Comparison of ENCODE assay signal across 13 cellular contexts in genomic region chr9:20358201-20358600, GRCh38.
DNase-seq lines count a peak whose midpoint lies in the region; ATAC-seq lines count a peak whose summit lies in the region.
"Had no signal": no experiment of that assay in that cellular context is flagged by ENCODE, and none has a peak within 500 bp of the region (broad histone marks: within the 10 kb centered on the region; RNA-seq: fewer than 3 reads in every experiment).

No MANE protein-coding gene starts in this region.

- no peak overlapping the region for H3K23ac ChIP-seq in neuronal stem cell (ENCODE audit: low read depth, low read length, poor library complexity)

- H2BK15ac ChIP-seq in neuronal stem cell (ENCODE audit: low read length), result no peak overlapping the region

- H3K9me3 Mint-ChIP-seq in activated T-helper 17 cell treated with anti-CD3 and anti-CD28 coated beads, Interleukin-2, amount 50 U/mL, for 72 hours, result no peaks in the 10 kb centered on the region

- peaks cover 67% of the 10 kb centered on the region for H3K36me3 Mint-ChIP-seq in activated T-helper 17 cell treated with anti-CD3 and anti-CD28 coated beads, Interleukin-2, amount 50 U/mL, for 72 hours (ENCODE audit: low read depth)

- no peak overlapping the region for H2BK5ac ChIP-seq in neuronal stem cell (ENCODE audit: low read length)

- peaks cover 0 to 5% of the 10 kb centered on the region in 2 donors for H3K36me3 ChIP-seq in neuronal stem cell (replicated peaks in 1 of 2; ENCODE audit: control insufficient read depth in 2 of 2, insufficient read depth in 2 of 2, low read length in 2 of 2)
- H3K36me3 ChIP-seq: BLaER1 treated with 17β-estradiol and CSF1 and Interleukin-3, amounts not matched to agents 10 nM and 100 nM had no signal

- ATAC-seq in activated T-helper 17 cell treated with anti-CD3 and anti-CD28 coated beads, Interleukin-2, amount 50 U/mL, for 72 hours (replicated peaks), result peak; percentile 64
- ATAC-seq in HG03521 (IDR thresholded peaks at IDR 0.05; ENCODE audit: unreplicated experiment) (no peak), HG03025 (IDR thresholded peaks at IDR 0.05; ENCODE audit: low FRiP score, unreplicated experiment) (no peak)
- ATAC-seq: heart right ventricle had no signal

- no peak overlapping the region for H3K27ac ChIP-seq in neuronal stem cell (replicated peaks; ENCODE audit: low read length)
- H3K27ac ChIP-seq: BLaER1 treated with 17β-estradiol and CSF1 and Interleukin-3, amounts not matched to agents 10 nM and 100 nM had no signal

- no peak overlapping the region for H2AK5ac ChIP-seq in neuronal stem cell (ENCODE audit: low read depth, low read length)

- H3K18ac ChIP-seq in neuronal stem cell (ENCODE audit: low read length), result no peak overlapping the region

- H3K4me2 ChIP-seq in neuronal stem cell (ENCODE audit: insufficient read depth, low read length, poor library complexity, severe bottlenecking), result no peak overlapping the region
- H3K4me2 ChIP-seq: BLaER1 treated with 17β-estradiol and CSF1 and Interleukin-3, amounts not matched to agents 10 nM and 100 nM had no signal

- peaks cover 4 to 6% of the 10 kb centered on the region in 2 donors for H3K4me1 ChIP-seq in neuronal stem cell (ENCODE audit: control insufficient read depth in 2 of 2, insufficient read depth in 1 of 2, low read depth in 1 of 2, low read length in 2 of 2)
- H3K4me1 ChIP-seq: BLaER1 treated with 17β-estradiol and CSF1 and Interleukin-3, amounts not matched to agents 10 nM and 100 nM had no signal

- H3K27ac Mint-ChIP-seq in activated T-helper 17 cell treated with anti-CD3 and anti-CD28 coated beads, Interleukin-2, amount 50 U/mL, for 72 hours, result peak overlapping the region; percentile 78

- DNase-seq in stimulated activated CD4-positive, alpha-beta T cell treated with anti-CD3 and anti-CD28 coated beads, Interleukin-4, amount 100 ng/mL, for 24 hours, result peak; percentile 26
- DNase-seq in stimulated activated CD4-positive, alpha-beta T cell treated with anti-CD3 and anti-CD28 coated beads, Interleukin-2, amount 100 ng/mL, for 24 hours, result no peak
- DNase-seq in iris pigment epithelial cell (ENCODE audit: low read depth) (peak; percentile 94), neuronal stem cell (ENCODE audit: low spot score) (no peak), CD1c-positive myeloid dendritic cell (ENCODE audit: extremely low spot score) (no peak)
- DNase-seq: cerebellar nuclear complex, heart right ventricle, NCI-H1048, NCI-H82 had no signal

- H3K79me1 ChIP-seq in neuronal stem cell (ENCODE audit: low read depth, low read length), result no peaks in the 10 kb centered on the region

- H3K9ac ChIP-seq in neuronal stem cell (ENCODE audit: low read depth, low read length, poor library complexity), result no peak overlapping the region
- H3K9ac ChIP-seq: BLaER1 treated with 17β-estradiol and CSF1 and Interleukin-3, amounts not matched to agents 10 nM and 100 nM had no signal

- H3K4me1 Mint-ChIP-seq in activated T-helper 17 cell treated with anti-CD3 and anti-CD28 coated beads, Interleukin-2, amount 50 U/mL, for 72 hours, result peaks cover 32% of the 10 kb centered on the region

- H4K8ac ChIP-seq in neuronal stem cell (ENCODE audit: low read depth, low read length), result no peak overlapping the region

- H2AFZ ChIP-seq in neuronal stem cell (ENCODE audit: low read length), result no peak overlapping the region

- H3K14ac ChIP-seq in neuronal stem cell (ENCODE audit: low read length), result no peak overlapping the region

- no peaks in the 10 kb centered on the region for H3K9me3 ChIP-seq in neuronal stem cell (replicated peaks in 1 of 2; ENCODE audit: control insufficient read depth in 2 of 2, insufficient read depth in 1 of 2, low read depth in 1 of 2, low read length in 2 of 2)
- H3K9me3 ChIP-seq: BLaER1 treated with 17β-estradiol and CSF1 and Interleukin-3, amounts not matched to agents 10 nM and 100 nM; heart right ventricle had no signal

- H3K4me3 Mint-ChIP-seq in activated T-helper 17 cell treated with anti-CD3 and anti-CD28 coated beads, Interleukin-2, amount 50 U/mL, for 72 hours, result peak overlapping the region; percentile 55

- no peaks in the 10 kb centered on the region for H3K27me3 ChIP-seq in neuronal stem cell (ENCODE audit: control insufficient read depth in 3 of 3, insufficient read depth in 3 of 3, low read depth in 1 of 3, low read length in 3 of 3)
- H3K27me3 ChIP-seq: BLaER1 treated with 17β-estradiol and CSF1 and Interleukin-3, amounts not matched to agents 10 nM and 100 nM; heart right ventricle had no signal

- no peak overlapping the region for H4K91ac ChIP-seq in neuronal stem cell (ENCODE audit: low read depth, low read length, poor library complexity)

- H2BK120ac ChIP-seq in neuronal stem cell (ENCODE audit: low read depth, low read length), result no peak overlapping the region

- no peak overlapping the region for H3K4me3 ChIP-seq in neuronal stem cell (ENCODE audit: low read length in 2 of 2)
- H3K4me3 ChIP-seq: BLaER1 treated with 17β-estradiol and CSF1 and Interleukin-3, amounts not matched to agents 10 nM and 100 nM; heart right ventricle had no signal

- no peaks in the 10 kb centered on the region for H3K27me3 Mint-ChIP-seq in activated T-helper 17 cell treated with anti-CD3 and anti-CD28 coated beads, Interleukin-2, amount 50 U/mL, for 72 hours

- no peak overlapping the region for H2BK12ac ChIP-seq in neuronal stem cell (ENCODE audit: low read length)

- WGBS in neuronal stem cell (ENCODE audit: extremely low coverage in 2 of 2, insufficient read length in 2 of 2, insufficient replicate concordance in 1 of 2), 2 donors, result no CpG with 5 or more reads among the region's 5 CpGs

- H3K4ac ChIP-seq in neuronal stem cell (ENCODE audit: low read length), result no peak overlapping the region

Comparison
In these comparisons a context has a peak if more than half of its experiments do, and no peak if none do; other contexts are left out.
1. DNase-seq: peak in stimulated activated CD4-positive, alpha-beta T cell treated with anti-CD3 and anti-CD28 coated beads, Interleukin-4, amount 100 ng/mL, for 24 hours (single experiment) and iris pigment epithelial cell (single experiment); none in stimulated activated CD4-positive, alpha-beta T cell treated with anti-CD3 and anti-CD28 coated beads, Interleukin-2, amount 100 ng/mL, for 24 hours (0 of 2), neuronal stem cell (single experiment) and CD1c-positive myeloid dendritic cell (single experiment).